In the genomic region with DNA sequence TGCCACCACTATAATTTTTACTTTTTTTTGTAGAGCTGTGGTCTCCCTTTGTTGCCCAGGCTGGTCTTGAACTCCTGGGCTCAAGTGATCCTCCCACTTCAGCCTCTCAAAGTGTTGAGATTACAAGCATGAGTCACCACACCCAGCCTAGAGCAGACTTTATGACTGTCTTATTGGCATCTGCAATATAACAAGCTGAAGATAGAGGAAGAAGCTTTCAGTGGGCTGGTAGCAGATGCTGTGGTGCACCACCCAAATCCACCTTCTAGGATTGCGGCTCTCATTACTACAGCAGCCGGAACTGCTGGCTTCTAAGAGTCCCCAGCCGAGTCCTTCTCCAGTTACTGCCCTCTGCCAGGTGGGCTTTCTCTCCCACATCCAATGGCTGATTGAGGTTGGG, we compare ENCODE assay signal across 1 cellular context.
TF ChIP-seq lines count a peak whose summit lies in the region.

No MANE protein-coding gene starts in this region.

TF ChIP-seq in IMR-90, 13 proteins besides CTCF, POLR2A, EP300 and RAD21 (continued from another document):
- TF ChIP-seq, protein P1, sequence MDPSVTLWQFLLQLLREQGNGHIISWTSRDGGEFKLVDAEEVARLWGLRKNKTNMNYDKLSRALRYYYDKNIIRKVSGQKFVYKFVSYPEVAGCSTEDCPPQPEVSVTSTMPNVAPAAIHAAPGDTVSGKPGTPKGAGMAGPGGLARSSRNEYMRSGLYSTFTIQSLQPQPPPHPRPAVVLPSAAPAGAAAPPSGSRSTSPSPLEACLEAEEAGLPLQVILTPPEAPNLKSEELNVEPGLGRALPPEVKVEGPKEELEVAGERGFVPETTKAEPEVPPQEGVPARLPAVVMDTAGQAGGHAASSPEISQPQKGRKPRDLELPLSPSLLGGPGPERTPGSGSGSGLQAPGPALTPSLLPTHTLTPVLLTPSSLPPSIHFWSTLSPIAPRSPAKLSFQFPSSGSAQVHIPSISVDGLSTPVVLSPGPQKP (IDR thresholded peaks at IDR 0.05; ENCODE audit: borderline replicate concordance, low read depth, low read length), result no peak
- TF ChIP-seq SMC3 (IDR thresholded peaks at IDR 0.05; ENCODE audit: low read depth, low read length), result no peak
- no peak for TF ChIP-seq BHLHE40 (IDR thresholded peaks at IDR 0.05; ENCODE audit: low read depth, low read length)
